Comparison of ENCODE assay signal across 16 cellular contexts in genomic region chr12:14946856-14947255, GRCh38. TPM values are rescaled to one million over a fixed set of nuclear protein-coding genes. Genes with fewer than 3 reads are reported as not detected.
DNase-seq lines count a peak whose midpoint lies in the region; ATAC-seq, FAIRE-seq and TF ChIP-seq lines count a peak whose summit lies in the region.
"Had no signal": no experiment of that assay in that cellular context is flagged by ENCODE, and none has a peak within 500 bp of the region (broad histone marks: within the 10 kb centered on the region; RNA-seq: fewer than 3 reads in every experiment).

No MANE protein-coding gene starts in this region.

- no peak for TF ChIP-seq POLR2A in GM12891 (IDR thresholded peaks at IDR 0.05; ENCODE audit: low read depth, low read length)

- H3K9me3 Mint-ChIP-seq in CD8-positive, alpha-beta T cell: no peaks in the 10 kb centered on the region
- no peaks in the 10 kb centered on the region for H3K9me3 Mint-ChIP-seq in chondrocyte (ENCODE audit: low read depth)
- H3K9me3 Mint-ChIP-seq in Caco-2 (ENCODE audit: unreplicated experiment): peaks cover 18% of the 10 kb centered on the region

- DNase-seq in CD8-positive, alpha-beta T cell: no peak
- DNase-seq in LHCN-M2 (ENCODE audit: low read depth) (peak; percentile 36), chondrocyte (ENCODE audit: low spot score) (no peak), osteoblast (ENCODE audit: insufficient read length, low spot score, missing footprints) (peak; percentile 59), Caco-2 (no peak), GM12891 (ENCODE audit: insufficient read length, low spot score) (no peak)
- no peak for DNase-seq in stimulated activated CD4-positive, alpha-beta T cell treated with anti-CD3 and anti-CD28 coated beads, Interleukin-4, amount 100 ng/mL, for 1 hour
- DNase-seq: COR-L47, midbrain, NCI-H2227 treated with DMSO at 0.1 percent for 48 hours, stomach, T1000 had no signal

- H3K27me3 Mint-ChIP-seq in CD8-positive, alpha-beta T cell (ENCODE audit: low read depth): no peaks in the 10 kb centered on the region
- H3K27me3 Mint-ChIP-seq in chondrocyte (ENCODE audit: low read depth) (no peaks in the 10 kb centered on the region), Caco-2 (ENCODE audit: insufficient read depth, unreplicated experiment) (no peaks in the 10 kb centered on the region)

- H4K20me1 ChIP-seq in osteoblast (ENCODE audit: insufficient read depth, low read length): no peaks in the 10 kb centered on the region

- no peaks in the 10 kb centered on the region for H3K9me3 ChIP-seq in CD8-positive, alpha-beta T cell (ENCODE audit: low read length)
- H3K9me3 ChIP-seq in osteoblast (ENCODE audit: low read depth, low read length) (no peaks in the 10 kb centered on the region), Caco-2 (no peaks in the 10 kb centered on the region)
- H3K9me3 ChIP-seq: stomach had no signal

- H3K27ac Mint-ChIP-seq in CD8-positive, alpha-beta T cell: peak overlapping the region; percentile 92
- peak overlapping the region; percentile 42 for H3K27ac Mint-ChIP-seq in chondrocyte (ENCODE audit: unreplicated experiment)
- no peak overlapping the region for H3K27ac Mint-ChIP-seq in Caco-2 (ENCODE audit: unreplicated experiment)

- no peaks in the 10 kb centered on the region for H3K79me2 ChIP-seq in osteoblast (ENCODE audit: insufficient read depth, low read length)

- POLR2A ChIA-PET in CD8-positive, alpha-beta T cell (lab: Charles Lee): interaction anchor here (0.6 to 3.0 kb wide), 3 partner anchors 9 to 14 kb away, joined by 3 to 31 read pairs (median 11); partner anchors contain the start of genes ARHGDIB and ERP27
- POLR2A ChIA-PET in Caco-2 (lab: Charles Lee): no interaction called here

- no peaks in the 10 kb centered on the region for H3K27me3 ChIP-seq in CD8-positive, alpha-beta T cell (ENCODE audit: insufficient read depth, low read length)
- no peaks in the 10 kb centered on the region for H3K27me3 ChIP-seq in osteoblast (ENCODE audit: insufficient read depth, low read length)
- no peaks in the 10 kb centered on the region for H3K27me3 ChIP-seq in Caco-2 (replicated peaks; ENCODE audit: control insufficient read depth, insufficient read depth, low read length)
- H3K27me3 ChIP-seq: cardiac muscle cell, stomach had no signal

- intact Hi-C loops in CD8-positive, alpha-beta T cell (cut with DNase I, micrococcal nuclease): loop anchor here in 1 of 2 experiments (5.0 kb wide), 1 partner anchor 145 kb away; the partner anchor contains the start of genes C12orf60 and WBP11
- intact Hi-C loops in Caco-2 (cut with micrococcal nuclease; ENCODE audit: unreplicated experiment): no loop called here

- FAIRE-seq in GM12891 (lab: Jason Lieb, UNC): no peak

- H2AFZ ChIP-seq in osteoblast (ENCODE audit: low read length): no peak overlapping the region

- H3K4me3 Mint-ChIP-seq in CD8-positive, alpha-beta T cell: peak overlapping the region; percentile 49
- H3K4me3 Mint-ChIP-seq in chondrocyte (ENCODE audit: unreplicated experiment) (no peak overlapping the region), Caco-2 (ENCODE audit: unreplicated experiment) (no peak overlapping the region)

- no peak for ATAC-seq in CD8-positive, alpha-beta T cell

- H3K36me3 Mint-ChIP-seq in CD8-positive, alpha-beta T cell: peaks cover 91% of the 10 kb centered on the region
- H3K36me3 Mint-ChIP-seq in chondrocyte (ENCODE audit: low read depth): peaks cover 8% of the 10 kb centered on the region
- no peaks in the 10 kb centered on the region for H3K36me3 Mint-ChIP-seq in Caco-2 (ENCODE audit: insufficient read depth, unreplicated experiment)

- no peak for TF ChIP-seq CTCF in CD8-positive, alpha-beta T cell (IDR thresholded peaks at IDR 0.05)
- TF ChIP-seq CTCF in chondrocyte (IDR thresholded peaks at IDR 0.05): no peak
- no peak for TF ChIP-seq CTCF in osteoblast (IDR thresholded peaks at IDR 0.05; ENCODE audit: extremely low read depth, low read depth, low read length)
- TF ChIP-seq CTCF in Caco-2 (IDR thresholded peaks at IDR 0.05; ENCODE audit: insufficient read depth in 1 of 2, low read depth in 1 of 2, low read length in 1 of 2, severe bottlenecking in 1 of 2, unreplicated experiment in 1 of 2): no peak

- peaks cover 68% of the 10 kb centered on the region for H3K36me3 ChIP-seq in CD8-positive, alpha-beta T cell (ENCODE audit: insufficient read depth, low read length)
- no peaks in the 10 kb centered on the region for H3K36me3 ChIP-seq in osteoblast (ENCODE audit: insufficient read depth, low read length)
- no peaks in the 10 kb centered on the region for H3K36me3 ChIP-seq in Caco-2 (ENCODE audit: control insufficient read depth, insufficient read depth, low read length)
- H3K36me3 ChIP-seq: cardiac muscle cell had no signal

- H3K27ac ChIP-seq in CD8-positive, alpha-beta T cell (ENCODE audit: low read depth, low read length): peak overlapping the region; percentile 13
- H3K27ac ChIP-seq in osteoblast (ENCODE audit: low read depth, low read length): no peak overlapping the region
- H3K27ac ChIP-seq: cardiac muscle cell had no signal

- H3K4me1 ChIP-seq in CD8-positive, alpha-beta T cell (ENCODE audit: insufficient read depth, low read length): peaks cover 74% of the 10 kb centered on the region
- H3K4me1 ChIP-seq in osteoblast (ENCODE audit: insufficient read depth, low read length) (peaks cover 18% of the 10 kb centered on the region), Caco-2 (peaks cover 50% of the 10 kb centered on the region)

- CTCF ChIA-PET in CD8-positive, alpha-beta T cell (lab: Charles Lee): interaction anchor here (2.1 to 4.0 kb wide), 3 partner anchors 10 to 49 kb away, joined by 11 to 31 read pairs (median 11); partner anchors contain the start of gene ERP27
- CTCF ChIA-PET in Caco-2 (lab: Charles Lee): no interaction called here

- BruUV-seq in Caco-2 (replicated peaks; lab: Mats Ljungman, UMichigan): no TSS peak

- H3K4me3 ChIP-seq in CD8-positive, alpha-beta T cell (ENCODE audit: low read depth, low read length): no peak overlapping the region
- H3K4me3 ChIP-seq in osteoblast (ENCODE audit: insufficient read depth, low read length) (no peak overlapping the region), Caco-2 (ENCODE audit: low read depth, low read length) (no peak overlapping the region)
- H3K4me3 ChIP-seq: cardiac muscle cell, stomach had no signal

- H3K4me2 ChIP-seq in osteoblast (ENCODE audit: insufficient read depth, low read length): no peak overlapping the region

- H3K4me1 Mint-ChIP-seq in CD8-positive, alpha-beta T cell (ENCODE audit: low read depth): peaks cover 85% of the 10 kb centered on the region
- H3K4me1 Mint-ChIP-seq in chondrocyte (ENCODE audit: low read depth) (peaks cover 65% of the 10 kb centered on the region), Caco-2 (ENCODE audit: low read depth, unreplicated experiment) (peaks cover 41% of the 10 kb centered on the region)

TF ChIP-seq in GM12891, 5 proteins besides CTCF, POLR2A, EP300 and RAD21:
- TF ChIP-seq POU2F2 (IDR thresholded peaks at IDR 0.05; ENCODE audit: low read depth, low read length): no peak
- TF ChIP-seq POLR2AphosphoS5 (IDR thresholded peaks at IDR 0.05; ENCODE audit: low read depth, low read length): no peak
- TF ChIP-seq PAX5 (IDR thresholded peaks at IDR 0.05; ENCODE audit: insufficient read depth, low read length, severe bottlenecking): no peak
- TF ChIP-seq TAF1 (IDR thresholded peaks at IDR 0.05; ENCODE audit: low read depth, low read length): no peak
- no peak for TF ChIP-seq SPI1 (IDR thresholded peaks at IDR 0.05; ENCODE audit: low read depth, low read length)

RNA-seq across cellular contexts. Expression of gene ERP27, which starts 8.5 kb away (rescaled TPM):
- total RNA-seq in CD8-positive, alpha-beta T cell: 10 to 100 TPM in 1 of 2 experiments, 1 to 10 TPM in 1; 9.5 to 11.1 TPM
- total RNA-seq in LHCN-M2 (2014; rRNA removed) (not detected in 2 replicates), chondrocyte (0.73 to 0.87 TPM (median 0.77 TPM) in 3 replicates), osteoblast (not detected in 2 replicates), Caco-2 (2022) (0.98 and 1.1 TPM in 2 replicates)
- polyA plus RNA-seq in LHCN-M2 (2012): not detected
- 0.62 TPM for polyA plus RNA-seq in GM12891 (2012; ENCODE audit: low read depth, missing spikeins)
- total RNA-seq: cardiac muscle cell, M059J had no signal
- polyA plus RNA-seq: cardiac muscle cell had no signal

RNA-seq across cellular contexts. Expression of gene ARHGDIB, which starts 14.5 kb away (rescaled TPM):
- 100 to 1,000 TPM; 769 to 790 TPM for total RNA-seq in CD8-positive, alpha-beta T cell
- total RNA-seq in LHCN-M2 (2014; rRNA removed) (16.0 and 16.8 TPM in 2 replicates), chondrocyte (5.2 to 9.1 TPM (median 6.1 TPM) in 3 replicates), osteoblast (1.5 and 7.2 TPM in 2 replicates), Caco-2 (2022) (15.9 and 21.1 TPM in 2 replicates)
- polyA plus RNA-seq in LHCN-M2 (2012): 20.3 TPM
- polyA plus RNA-seq in GM12891 (2012; ENCODE audit: low read depth, missing spikeins): 899 TPM

RNA-seq across cellular contexts. Expression of gene PDE6H, which starts 26.0 kb away (rescaled TPM):
- total RNA-seq in CD8-positive, alpha-beta T cell: not detected
- total RNA-seq in LHCN-M2 (2014; rRNA removed) (not detected in 2 replicates), chondrocyte (not detected in 3 replicates), osteoblast (not detected in 2 replicates), Caco-2 (2022) (not detected in 2 replicates)
- not detected for polyA plus RNA-seq in LHCN-M2 (2012)
- polyA plus RNA-seq in GM12891 (2012; ENCODE audit: low read depth, missing spikeins): not detected
- total RNA-seq: cardiac muscle cell, esophagus mucosa, M059J, pulmonary artery endothelial cell, stomach had no signal
- polyA plus RNA-seq: cardiac muscle cell, stomach had no signal

Comparison
In these comparisons a context has a peak if more than half of its experiments do, and no peak if none do; other contexts are left out.
1. DNase-seq: peak in LHCN-M2 (single experiment) and osteoblast (single experiment); none in CD8-positive, alpha-beta T cell (0 of 7), chondrocyte (single experiment), Caco-2 (0 of 2), stimulated activated CD4-positive, alpha-beta T cell treated with anti-CD3 and anti-CD28 coated beads, Interleukin-4, amount 100 ng/mL, for 1 hour (single experiment) and GM12891 (single experiment).
2. RNA of gene ARHGDIB, which starts 14.5 kb away (total RNA-seq): 769 to 790 TPM in CD8-positive, alpha-beta T cell; 16.0 to 16.8 TPM in LHCN-M2, 15.9 to 21.1 TPM in Caco-2, 1.5 to 7.2 TPM in osteoblast and 5.2 to 9.1 TPM in chondrocyte; every median in the first group is over 10 times any median in the second.